ENCODE assay signal across 1 cellular context in genomic region chr9:110303136-110303535, GRCh38.
TF ChIP-seq lines count a peak whose summit lies in the region.

No MANE protein-coding gene starts in this region.

TF ChIP-seq in K562, 482 proteins besides CTCF, POLR2A, EP300 and RAD21:
- no peak for TF ChIP-seq MTF1 (CRISPR knock-in tag; IDR thresholded peaks at IDR 0.05; ENCODE audit: borderline replicate concordance)
- TF ChIP-seq, protein P1, sequence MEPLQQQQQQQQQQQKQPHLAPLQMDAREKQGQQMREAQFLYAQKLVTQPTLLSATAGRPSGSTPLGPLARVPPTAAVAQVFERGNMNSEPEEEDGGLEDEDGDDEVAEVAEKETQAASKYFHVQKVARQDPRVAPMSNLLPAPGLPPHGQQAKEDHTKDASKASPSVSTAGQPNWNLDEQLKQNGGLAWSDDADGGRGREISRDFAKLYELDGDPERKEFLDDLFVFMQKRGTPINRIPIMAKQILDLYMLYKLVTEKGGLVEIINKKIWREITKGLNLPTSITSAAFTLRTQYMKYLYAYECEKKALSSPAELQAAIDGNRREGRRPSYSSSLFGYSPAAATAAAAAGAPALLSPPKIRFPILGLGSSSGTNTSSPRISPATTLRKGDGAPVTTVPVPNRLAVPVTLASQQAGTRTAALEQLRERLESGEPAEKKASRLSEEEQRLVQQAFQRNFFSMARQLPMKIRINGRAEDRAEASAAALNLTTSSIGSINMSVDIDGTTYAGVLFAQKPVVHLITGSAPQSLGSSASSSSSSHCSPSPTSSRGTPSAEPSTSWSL (CRISPR knock-in tag; IDR thresholded peaks at IDR 0.05; ENCODE audit: borderline replicate concordance), result no peak
- no peak for TF ChIP-seq KAT8 (IDR thresholded peaks at IDR 0.05; ENCODE audit: low read depth)
- no peak for TF ChIP-seq KAT7 (CRISPR knock-in tag; IDR thresholded peaks at IDR 0.05; ENCODE audit: borderline replicate concordance)
- no peak for TF ChIP-seq U2AF1 (optimal IDR thresholded peaks at IDR 0.05; ENCODE audit: low read depth, low read length)
- TF ChIP-seq BMI1 (IDR thresholded peaks at IDR 0.05; ENCODE audit: low read length), result no peak
- peak; percentile 53 for TF ChIP-seq CEBPG (CRISPR knock-in tag; IDR thresholded peaks at IDR 0.05)
- TF ChIP-seq CEBPG (tag; conservative IDR thresholded peaks at IDR 0.05 in 1 of 2, IDR thresholded peaks at IDR 0.05 in 1 of 2), result peak; percentile 96 to 99
- TF ChIP-seq NR2C2 (CRISPR knock-in tag; IDR thresholded peaks at IDR 0.05), result no peak
- peak; percentile 38; the same call in 1 of the 2 replicates for TF ChIP-seq NR2C2 (tag; IDR thresholded peaks at IDR 0.05)
- TF ChIP-seq OTX1 (CRISPR knock-in tag; IDR thresholded peaks at IDR 0.05), result no peak
- TF ChIP-seq ZNF830 (CRISPR knock-in tag; IDR thresholded peaks at IDR 0.05), result no peak
- TF ChIP-seq, protein P2, sequence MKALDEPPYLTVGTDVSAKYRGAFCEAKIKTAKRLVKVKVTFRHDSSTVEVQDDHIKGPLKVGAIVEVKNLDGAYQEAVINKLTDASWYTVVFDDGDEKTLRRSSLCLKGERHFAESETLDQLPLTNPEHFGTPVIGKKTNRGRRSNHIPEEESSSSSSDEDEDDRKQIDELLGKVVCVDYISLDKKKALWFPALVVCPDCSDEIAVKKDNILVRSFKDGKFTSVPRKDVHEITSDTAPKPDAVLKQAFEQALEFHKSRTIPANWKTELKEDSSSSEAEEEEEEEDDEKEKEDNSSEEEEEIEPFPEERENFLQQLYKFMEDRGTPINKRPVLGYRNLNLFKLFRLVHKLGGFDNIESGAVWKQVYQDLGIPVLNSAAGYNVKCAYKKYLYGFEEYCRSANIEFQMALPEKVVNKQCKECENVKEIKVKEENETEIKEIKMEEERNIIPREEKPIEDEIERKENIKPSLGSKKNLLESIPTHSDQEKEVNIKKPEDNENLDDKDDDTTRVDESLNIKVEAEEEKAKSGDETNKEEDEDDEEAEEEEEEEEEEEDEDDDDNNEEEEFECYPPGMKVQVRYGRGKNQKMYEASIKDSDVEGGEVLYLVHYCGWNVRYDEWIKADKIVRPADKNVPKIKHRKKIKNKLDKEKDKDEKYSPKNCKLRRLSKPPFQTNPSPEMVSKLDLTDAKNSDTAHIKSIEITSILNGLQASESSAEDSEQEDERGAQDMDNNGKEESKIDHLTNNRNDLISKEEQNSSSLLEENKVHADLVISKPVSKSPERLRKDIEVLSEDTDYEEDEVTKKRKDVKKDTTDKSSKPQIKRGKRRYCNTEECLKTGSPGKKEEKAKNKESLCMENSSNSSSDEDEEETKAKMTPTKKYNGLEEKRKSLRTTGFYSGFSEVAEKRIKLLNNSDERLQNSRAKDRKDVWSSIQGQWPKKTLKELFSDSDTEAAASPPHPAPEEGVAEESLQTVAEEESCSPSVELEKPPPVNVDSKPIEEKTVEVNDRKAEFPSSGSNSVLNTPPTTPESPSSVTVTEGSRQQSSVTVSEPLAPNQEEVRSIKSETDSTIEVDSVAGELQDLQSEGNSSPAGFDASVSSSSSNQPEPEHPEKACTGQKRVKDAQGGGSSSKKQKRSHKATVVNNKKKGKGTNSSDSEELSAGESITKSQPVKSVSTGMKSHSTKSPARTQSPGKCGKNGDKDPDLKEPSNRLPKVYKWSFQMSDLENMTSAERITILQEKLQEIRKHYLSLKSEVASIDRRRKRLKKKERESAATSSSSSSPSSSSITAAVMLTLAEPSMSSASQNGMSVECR (CRISPR knock-in tag; IDR thresholded peaks at IDR 0.05), result no peak
- TF ChIP-seq, protein P3, sequence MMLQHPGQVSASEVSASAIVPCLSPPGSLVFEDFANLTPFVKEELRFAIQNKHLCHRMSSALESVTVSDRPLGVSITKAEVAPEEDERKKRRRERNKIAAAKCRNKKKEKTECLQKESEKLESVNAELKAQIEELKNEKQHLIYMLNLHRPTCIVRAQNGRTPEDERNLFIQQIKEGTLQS (IDR thresholded peaks at IDR 0.05), result peak; percentile 73
- TF ChIP-seq, protein P3 (CRISPR knock-in tag; conservative IDR thresholded peaks at IDR 0.05), result no peak
- TF ChIP-seq TRIM24 (IDR thresholded peaks at IDR 0.05), result peak; percentile 76 to 78; a peak in 3 of 4 replicates
- TF ChIP-seq HDAC3 (IDR thresholded peaks at IDR 0.05; ENCODE audit: borderline replicate concordance, partially characterized antibody), result no peak
- TF ChIP-seq, protein P4, sequence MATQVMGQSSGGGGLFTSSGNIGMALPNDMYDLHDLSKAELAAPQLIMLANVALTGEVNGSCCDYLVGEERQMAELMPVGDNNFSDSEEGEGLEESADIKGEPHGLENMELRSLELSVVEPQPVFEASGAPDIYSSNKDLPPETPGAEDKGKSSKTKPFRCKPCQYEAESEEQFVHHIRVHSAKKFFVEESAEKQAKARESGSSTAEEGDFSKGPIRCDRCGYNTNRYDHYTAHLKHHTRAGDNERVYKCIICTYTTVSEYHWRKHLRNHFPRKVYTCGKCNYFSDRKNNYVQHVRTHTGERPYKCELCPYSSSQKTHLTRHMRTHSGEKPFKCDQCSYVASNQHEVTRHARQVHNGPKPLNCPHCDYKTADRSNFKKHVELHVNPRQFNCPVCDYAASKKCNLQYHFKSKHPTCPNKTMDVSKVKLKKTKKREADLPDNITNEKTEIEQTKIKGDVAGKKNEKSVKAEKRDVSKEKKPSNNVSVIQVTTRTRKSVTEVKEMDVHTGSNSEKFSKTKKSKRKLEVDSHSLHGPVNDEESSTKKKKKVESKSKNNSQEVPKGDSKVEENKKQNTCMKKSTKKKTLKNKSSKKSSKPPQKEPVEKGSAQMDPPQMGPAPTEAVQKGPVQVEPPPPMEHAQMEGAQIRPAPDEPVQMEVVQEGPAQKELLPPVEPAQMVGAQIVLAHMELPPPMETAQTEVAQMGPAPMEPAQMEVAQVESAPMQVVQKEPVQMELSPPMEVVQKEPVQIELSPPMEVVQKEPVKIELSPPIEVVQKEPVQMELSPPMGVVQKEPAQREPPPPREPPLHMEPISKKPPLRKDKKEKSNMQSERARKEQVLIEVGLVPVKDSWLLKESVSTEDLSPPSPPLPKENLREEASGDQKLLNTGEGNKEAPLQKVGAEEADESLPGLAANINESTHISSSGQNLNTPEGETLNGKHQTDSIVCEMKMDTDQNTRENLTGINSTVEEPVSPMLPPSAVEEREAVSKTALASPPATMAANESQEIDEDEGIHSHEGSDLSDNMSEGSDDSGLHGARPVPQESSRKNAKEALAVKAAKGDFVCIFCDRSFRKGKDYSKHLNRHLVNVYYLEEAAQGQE (CRISPR knock-in tag; IDR thresholded peaks at IDR 0.05; ENCODE audit: low read depth), result no peak
- no peak for TF ChIP-seq TEAD4 (IDR thresholded peaks at IDR 0.05; ENCODE audit: low read length)
- no peak for TF ChIP-seq TEAD4 (CRISPR knock-in tag; IDR thresholded peaks at IDR 0.05; ENCODE audit: borderline replicate concordance)
- peak; percentile 68; the same call in 1 of the 2 replicates for TF ChIP-seq ESRRA (IDR thresholded peaks at IDR 0.05; ENCODE audit: borderline replicate concordance, low read depth)
- no peak for TF ChIP-seq ELF1 (tag; IDR thresholded peaks at IDR 0.05)
- TF ChIP-seq, protein P5, sequence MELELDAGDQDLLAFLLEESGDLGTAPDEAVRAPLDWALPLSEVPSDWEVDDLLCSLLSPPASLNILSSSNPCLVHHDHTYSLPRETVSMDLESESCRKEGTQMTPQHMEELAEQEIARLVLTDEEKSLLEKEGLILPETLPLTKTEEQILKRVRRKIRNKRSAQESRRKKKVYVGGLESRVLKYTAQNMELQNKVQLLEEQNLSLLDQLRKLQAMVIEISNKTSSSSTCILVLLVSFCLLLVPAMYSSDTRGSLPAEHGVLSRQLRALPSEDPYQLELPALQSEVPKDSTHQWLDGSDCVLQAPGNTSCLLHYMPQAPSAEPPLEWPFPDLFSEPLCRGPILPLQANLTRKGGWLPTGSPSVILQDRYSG (tag; conservative IDR thresholded peaks at IDR 0.05; ENCODE audit: low read depth), result no peak
- no peak for TF ChIP-seq MEF2A (IDR thresholded peaks at IDR 0.05; ENCODE audit: control insufficient read depth, low read depth, low read length)
- peak; percentile 87 for TF ChIP-seq CEBPB (tag; IDR thresholded peaks at IDR 0.05)
- peak; percentile 70 for TF ChIP-seq ZSCAN32 (CRISPR knock-in tag; IDR thresholded peaks at IDR 0.05)
- no peak for TF ChIP-seq HNRNPK (IDR thresholded peaks at IDR 0.05; ENCODE audit: low read depth, low read length, poor library complexity, severe bottlenecking)
